ENCODE assay signal across 8 cellular contexts in genomic region chr11:48006301-48006992, GRCh38. TPM values are rescaled to one million over a fixed set of nuclear protein-coding genes. Genes with fewer than 3 reads are reported as not detected.
DNase-seq lines count a peak whose midpoint lies in the region; ATAC-seq and TF ChIP-seq lines count a peak whose summit lies in the region.

No MANE protein-coding gene starts in this region.

- TF ChIP-seq POLR2A in right lobe of liver (IDR thresholded peaks at IDR 0.05), result no peak

- H3K4me1 ChIP-seq in right lobe of liver (peaks cover 3 to 64% (median 20%) of the 10 kb centered on the region in 4 donors), H9 (ENCODE audit: insufficient read depth, low read length) (peaks cover 7% of the 10 kb centered on the region; the same call in 1 of the 2 replicates)

- H3T11ph ChIP-seq in H9 (ENCODE audit: low read length), result no peak overlapping the region

- no peak for TF ChIP-seq CTCF in right lobe of liver (IDR thresholded peaks at IDR 0.05)
- no peak for TF ChIP-seq CTCF in H9 (conservative IDR thresholded peaks at IDR 0.05)

- no peaks in the 10 kb centered on the region for H3K79me2 ChIP-seq in H9 (ENCODE audit: insufficient read depth, low read length)

- H3K4me3 Mint-ChIP-seq in H9, result no peak overlapping the region

- ATAC-seq in GM21447 (IDR thresholded peaks at IDR 0.05; ENCODE audit: unreplicated experiment) (peak; percentile 55), right lobe of liver (peak in 1 of 4 donors; percentile 13)
- ATAC-seq in activated naive CD4-positive, alpha-beta T cell treated with anti-CD3 and anti-CD28 coated beads, Interleukin-2, amount 50 U/mL, for 72 hours, result peak; percentile 56 to 60

- H3K9me3 ChIP-seq in right lobe of liver, result no peaks in the 10 kb centered on the region
- H3K9me3 ChIP-seq in H9 (ENCODE audit: control insufficient read depth, low read depth, low read length), result no peaks in the 10 kb centered on the region

- H3K9me3 Mint-ChIP-seq in activated naive CD4-positive, alpha-beta T cell treated with anti-CD3 and anti-CD28 coated beads, Interleukin-2, amount 50 U/mL, for 72 hours, result peaks cover 0 to 2% of the 10 kb centered on the region in 2 donors
- H3K9me3 Mint-ChIP-seq in H9, result no peaks in the 10 kb centered on the region; a peak in 1 of 5 replicates

- no peak overlapping the region for H2BK5ac ChIP-seq in H9 (ENCODE audit: insufficient read length, low read length)

- intact Hi-C loops in right lobe of liver (cut with DNase I), result no loop called here

- H3K36me3 ChIP-seq in right lobe of liver, result no peaks in the 10 kb centered on the region

- H3K36me3 Mint-ChIP-seq in activated naive CD4-positive, alpha-beta T cell treated with anti-CD3 and anti-CD28 coated beads, Interleukin-2, amount 50 U/mL, for 72 hours, result peaks cover 0 to 11% of the 10 kb centered on the region in 2 donors
- H3K36me3 Mint-ChIP-seq in H9 (ENCODE audit: insufficient read depth in 1 of 3, low read depth in 3 of 3), result no peaks in the 10 kb centered on the region

- no peaks in the 10 kb centered on the region for H4K20me1 ChIP-seq in H9 (ENCODE audit: control insufficient read depth, insufficient read depth, insufficient read length)

- H3K27ac ChIP-seq in right lobe of liver (peak overlapping the region in 2 of 3 donors; percentile 63 to 69), H9 (ENCODE audit: insufficient read length, low read depth, low read length) (no peak overlapping the region)

- peaks cover 33 to 37% of the 10 kb centered on the region in 2 experiments for H3K4me1 Mint-ChIP-seq in H9

- no peaks in the 10 kb centered on the region for H3K79me1 ChIP-seq in H9 (ENCODE audit: insufficient read depth, low read depth, low read length, poor library complexity, severe bottlenecking)

- H2BK15ac ChIP-seq in H9 (ENCODE audit: low read depth, low read length), result no peak overlapping the region

- 43% methylated on average over 5 of the region's 5 CpGs for WGBS in right lobe of liver (ENCODE audit: insufficient coverage, low coverage, low lambda C conversion rate, missing lambda C conversion rate)
- no CpG with 5 or more reads among the region's 5 CpGs for WGBS in H9 (ENCODE audit: extremely low coverage, insufficient read length, low lambda C conversion rate)

- no peaks in the 10 kb centered on the region for H3K27me3 Mint-ChIP-seq in H9 (ENCODE audit: low read depth)

- H2BK12ac ChIP-seq in H9 (ENCODE audit: insufficient read length, low read depth, low read length), result no peak overlapping the region

- no peak overlapping the region for H4K8ac ChIP-seq in H9 (replicated peaks; ENCODE audit: insufficient read length, low read depth, low read length)

- no peak overlapping the region for H2AFZ ChIP-seq in H9 (ENCODE audit: low read length)

- H3K18ac ChIP-seq in H9 (ENCODE audit: insufficient read length, low read depth, low read length), result no peak overlapping the region

- H3K27me3 ChIP-seq in right lobe of liver (no peaks in the 10 kb centered on the region), H9 (ENCODE audit: insufficient read depth, low read length) (no peaks in the 10 kb centered on the region)

- in situ Hi-C loops in KBM-7 (cut with MboI; ENCODE audit: low pct_unique_long_range_greater_than_20kb, low sequenced_read_pairs), result no loop called here

- no peak overlapping the region for H3K9ac ChIP-seq in H9 (ENCODE audit: extremely low read depth, insufficient read length, low read length)

- H4K91ac ChIP-seq in H9 (ENCODE audit: insufficient read length, low read depth, low read length), result no peak overlapping the region

- H3K14ac ChIP-seq in H9 (ENCODE audit: insufficient read depth, low read length), result no peak overlapping the region

- no peak overlapping the region for H3K56ac ChIP-seq in H9 (ENCODE audit: insufficient read length, low read depth, low read length)

- no peak overlapping the region for H3K4ac ChIP-seq in H9 (ENCODE audit: low read depth, low read length)

- no peak overlapping the region for H3K4me3 ChIP-seq in right lobe of liver

- H3K27ac Mint-ChIP-seq in activated naive CD4-positive, alpha-beta T cell treated with anti-CD3 and anti-CD28 coated beads, Interleukin-2, amount 50 U/mL, for 72 hours, result peak overlapping the region; percentile 98 to 99
- no peak overlapping the region; a peak in 1 of 7 replicates for H3K27ac Mint-ChIP-seq in H9

- H2BK120ac ChIP-seq in H9 (ENCODE audit: low read depth, low read length, poor library complexity, severe bottlenecking), result no peak overlapping the region

- no peak overlapping the region for H2BK20ac ChIP-seq in H9 (ENCODE audit: low read depth, low read length, poor library complexity, severe bottlenecking)

- H4K5ac ChIP-seq in H9 (ENCODE audit: insufficient read length, low read depth, low read length), result no peak overlapping the region

- no peak overlapping the region for H2AK5ac ChIP-seq in H9 (ENCODE audit: insufficient read length, low read length)

- no peak overlapping the region for H3K23ac ChIP-seq in H9 (ENCODE audit: insufficient read length, low read depth, low read length)

- peak; percentile 78 for DNase-seq in ELR (ENCODE audit: low read depth)
- peak in 72 of 76 experiments; percentile 21 to 94 (median 70) for DNase-seq in HUDEP-2 (lab: John Stamatoyannopoulos, UW; ENCODE audit: unreplicated experiment in 76 of 76)
- peak; percentile 67 to 79 for DNase-seq in activated naive CD4-positive, alpha-beta T cell treated with anti-CD3 and anti-CD28 coated beads, Interleukin-2, amount 50 U/mL, for 72 hours (ENCODE audit: low spot score in 2 of 2)
- no peak for DNase-seq in right lobe of liver
- no peak for DNase-seq in KBM-7
- no peak for DNase-seq in NCI-H345 (lab: John Stamatoyannopoulos, UW)
- DNase-seq in H9, result no peak

- no peak overlapping the region for H3K4me2 ChIP-seq in H9 (ENCODE audit: insufficient read depth, insufficient read length, low read length)

- no peaks in the 10 kb centered on the region for H3K23me2 ChIP-seq in H9 (ENCODE audit: insufficient read length, low read depth, low read length, poor library complexity, severe bottlenecking)

RNA-seq across cellular contexts. Expression of gene PTPRJ, which starts 26.1 kb away (rescaled TPM):
- 10 to 100 TPM; 23.6 to 26.5 TPM for total RNA-seq in activated naive CD4-positive, alpha-beta T cell treated with anti-CD3 and anti-CD28 coated beads, Interleukin-2, amount 50 U/mL, for 72 hours
- total RNA-seq in right lobe of liver (10 to 100 TPM; 12.5 to 33.0 (median 19.8) TPM), H9 (2021) (10.6 and 11.4 TPM in 2 replicates)

Comparison
In these comparisons a context has a peak if more than half of its experiments do, and no peak if none do; other contexts are left out.
1. DNase-seq: peak in ELR (single experiment), HUDEP-2 (72 of 76) and activated naive CD4-positive, alpha-beta T cell treated with anti-CD3 and anti-CD28 coated beads, Interleukin-2, amount 50 U/mL, for 72 hours (2 of 2); none in right lobe of liver (0 of 3), KBM-7 (single experiment), NCI-H345 (single experiment) and H9 (single experiment).
2. H3K27ac Mint-ChIP-seq: peak in activated naive CD4-positive, alpha-beta T cell treated with anti-CD3 and anti-CD28 coated beads, Interleukin-2, amount 50 U/mL, for 72 hours (2 of 2); none in H9 (0 of 3).